In genomic region chr11:131839326-131839725, GRCh38 we compare ENCODE assay signal across 35 cellular contexts.
"Had no signal": no experiment of that assay in that cellular context is flagged by ENCODE, and none has a peak within 500 bp of the region (broad histone marks: within the 10 kb centered on the region; RNA-seq: fewer than 3 reads in every experiment).

No MANE protein-coding gene starts in this region.

- H3K4me1 Mint-ChIP-seq: activated CD4-positive, alpha-beta memory T cell treated with anti-CD3 and anti-CD28 coated beads, Interleukin-2, amount 10 ng/mL, durations not matched to agents 7 days and 5 days; activated CD4-positive, alpha-beta T cell treated with anti-CD3 and anti-CD28 coated beads, Interleukin-2, amount 10 ng/mL, durations not matched to agents 7 days and 5 days; activated naive CD8-positive, alpha-beta T cell treated with anti-CD3 and anti-CD28 coated beads, Interleukin-2, amount 50 U/mL, for 24 hours; activated T-helper 17 cell treated with anti-CD3 and anti-CD28 coated beads, Interleukin-2, amount 50 U/mL, for 72 hours; central memory CD8-positive, alpha-beta T cell; T-helper 17 cell had no signal

- H3K27ac Mint-ChIP-seq: activated CD4-positive, alpha-beta memory T cell treated with anti-CD3 and anti-CD28 coated beads, Interleukin-2, amount 10 ng/mL, durations not matched to agents 7 days and 5 days; activated CD4-positive, alpha-beta T cell treated with anti-CD3 and anti-CD28 coated beads, Interleukin-2, amount 10 ng/mL, durations not matched to agents 7 days and 5 days; activated naive CD8-positive, alpha-beta T cell; activated naive CD8-positive, alpha-beta T cell treated with anti-CD3 and anti-CD28 coated beads, Interleukin-2, amount 50 U/mL, for 24 hours; activated T-cell treated with anti-CD3 and anti-CD28 coated beads, Interleukin-2, amount 50 U/mL, for 24 hours; activated T-helper 17 cell treated with anti-CD3 and anti-CD28 coated beads, Interleukin-2, amount 50 U/mL, for 72 hours; brain; endodermal cell; T-helper 17 cell; T-helper 2 cell treated with Interferon-gamma antibody and Interleukin-4, amounts not matched to agents 5 μg/mL and 100 μg/mL, for 36 hours; WTC11 had no signal

- H3K9me3 ChIP-seq: adrenal gland, ascending aorta, esophagus muscularis mucosa, gastrocnemius medialis, heart left ventricle had no signal

- H3K36me3 ChIP-seq: adrenal gland, ascending aorta, esophagus muscularis mucosa, gastrocnemius medialis, heart left ventricle had no signal

- H3K27me3 Mint-ChIP-seq: activated CD4-positive, alpha-beta memory T cell treated with anti-CD3 and anti-CD28 coated beads, Interleukin-2, amount 10 ng/mL, durations not matched to agents 7 days and 5 days; activated CD4-positive, alpha-beta T cell treated with anti-CD3 and anti-CD28 coated beads, Interleukin-2, amount 10 ng/mL, durations not matched to agents 7 days and 5 days; activated naive CD8-positive, alpha-beta T cell treated with anti-CD3 and anti-CD28 coated beads, Interleukin-2, amount 50 U/mL, for 24 hours; activated T-cell treated with anti-CD3 and anti-CD28 coated beads, Interleukin-2, amount 50 U/mL, for 24 hours; central memory CD8-positive, alpha-beta T cell; dendritic cell treated with granulocyte-macrophage colony-stimulating factor and Interleukin-4, amounts not matched to agents 40 ng/mL and 50 ng/mL, for 4 days; T-helper 17 cell had no signal

- H3K36me3 Mint-ChIP-seq: activated naive CD8-positive, alpha-beta T cell; brain; WTC11 had no signal

- H3K27ac ChIP-seq: adrenal gland, ascending aorta, coronary artery, dorsolateral prefrontal cortex, esophagus muscularis mucosa, foreskin keratinocyte, gastrocnemius medialis, heart left ventricle had no signal

- H3K4me3 ChIP-seq: adrenal gland, ascending aorta, coronary artery, dorsolateral prefrontal cortex, esophagus muscularis mucosa, gastrocnemius medialis, heart left ventricle had no signal

- DNase-seq: activated CD4-positive, alpha-beta memory T cell treated with anti-CD3 and anti-CD28 coated beads, Interleukin-2, amount 10 ng/mL, durations not matched to agents 7 days and 5 days; activated CD4-positive, alpha-beta T cell treated with anti-CD3 and anti-CD28 coated beads for 1 hour; activated CD4-positive, alpha-beta T cell treated with anti-CD3 and anti-CD28 coated beads for 4 hours; activated CD4-positive, alpha-beta T cell treated with anti-CD3 and anti-CD28 coated beads, Interleukin-2, amount 10 ng/mL, durations not matched to agents 7 days and 5 days; activated CD4-positive, alpha-beta T cell treated with anti-CD3 and anti-CD28 coated beads, Interleukin-2, amount 50 U/mL, for 4 hours; activated CD8-positive, alpha-beta memory T cell treated with anti-CD3 and anti-CD28 coated beads, Interleukin-2, amount 50 U/mL, for 48 hours; activated effector memory CD4-positive, alpha-beta T cell treated with Interleukin-2 at 50 U/mL for 16 hours; activated gamma-delta T cell treated with Interleukin-2 at 50 U/mL for 16 hours; activated naive CD4-positive, alpha-beta T cell treated with anti-CD3 and anti-CD28 coated beads, Interleukin-2, amount 50 U/mL, for 16 hours; activated naive CD4-positive, alpha-beta T cell treated with Interleukin-2 at 50 U/mL for 16 hours; activated naive CD8-positive, alpha-beta T cell treated with anti-CD3 and anti-CD28 coated beads, Interleukin-2, amount 50 U/mL, for 24 hours; activated T-cell treated with anti-CD3 and anti-CD28 coated beads for 4 hours; activated T-cell treated with anti-CD3 and anti-CD28 coated beads, Interleukin-2, amount 50 U/mL, for 24 hours; adrenal gland; dorsolateral prefrontal cortex; effector memory CD4-positive, alpha-beta T cell; endodermal cell; erythroblast; foreskin keratinocyte; gastrocnemius medialis; glutamatergic neuron; heart left ventricle; T-helper 1 cell; T-helper 17 cell; T1000 had no signal

- ATAC-seq: activated naive CD8-positive, alpha-beta T cell treated with anti-CD3 and anti-CD28 coated beads, Interleukin-2, amount 50 U/mL, for 24 hours; activated T-helper 17 cell treated with anti-CD3 and anti-CD28 coated beads, Interleukin-2, amount 50 U/mL, for 72 hours; foreskin keratinocyte; gastrocnemius medialis; heart left ventricle; T-helper 17 cell; WTC11 had no signal

- H3K27me3 ChIP-seq: adrenal gland, ascending aorta, dorsolateral prefrontal cortex, esophagus muscularis mucosa, gastrocnemius medialis had no signal

- H3K9me3 Mint-ChIP-seq: activated T-cell treated with anti-CD3 and anti-CD28 coated beads, Interleukin-2, amount 50 U/mL, for 24 hours; dendritic cell treated with granulocyte-macrophage colony-stimulating factor and Interleukin-4, amounts not matched to agents 40 ng/mL and 50 ng/mL, for 4 days; endodermal cell had no signal

- H3K4me3 Mint-ChIP-seq: activated CD4-positive, alpha-beta memory T cell treated with anti-CD3 and anti-CD28 coated beads, Interleukin-2, amount 10 ng/mL, durations not matched to agents 7 days and 5 days; activated CD4-positive, alpha-beta T cell treated with anti-CD3 and anti-CD28 coated beads, Interleukin-2, amount 10 ng/mL, durations not matched to agents 7 days and 5 days; activated naive CD8-positive, alpha-beta T cell; activated naive CD8-positive, alpha-beta T cell treated with anti-CD3 and anti-CD28 coated beads, Interleukin-2, amount 50 U/mL, for 24 hours; activated T-cell treated with anti-CD3 and anti-CD28 coated beads, Interleukin-2, amount 50 U/mL, for 24 hours; activated T-helper 17 cell treated with anti-CD3 and anti-CD28 coated beads, Interleukin-2, amount 50 U/mL, for 72 hours; brain; central memory CD8-positive, alpha-beta T cell; dendritic cell treated with granulocyte-macrophage colony-stimulating factor and Interleukin-4, amounts not matched to agents 40 ng/mL and 50 ng/mL, for 4 days; endodermal cell; T-helper 17 cell; T-helper 2 cell treated with Interferon-gamma antibody and Interleukin-4, amounts not matched to agents 5 μg/mL and 100 μg/mL, for 36 hours; WTC11 had no signal

- H3K4me1 ChIP-seq: adrenal gland, ascending aorta, esophagus muscularis mucosa, foreskin keratinocyte, gastrocnemius medialis, heart left ventricle had no signal
